In genomic region chr13:65028101-65028500, GRCh38 we compare ENCODE assay signal across 7 cellular contexts.
"Had no signal": no experiment of that assay in that cellular context is flagged by ENCODE, and none has a peak within 500 bp of the region (broad histone marks: within the 10 kb centered on the region; RNA-seq: fewer than 3 reads in every experiment).

No MANE protein-coding gene starts in this region.

- ATAC-seq: GM12878 had no signal

- FAIRE-seq: GM12878, GM12891, GM12892, GM18507, GM19239 had no signal

- H3K4me3 ChIP-seq: GM12878 had no signal

- DNase-seq: GDM1, GF-D8 had no signal
